In the genomic region with DNA sequence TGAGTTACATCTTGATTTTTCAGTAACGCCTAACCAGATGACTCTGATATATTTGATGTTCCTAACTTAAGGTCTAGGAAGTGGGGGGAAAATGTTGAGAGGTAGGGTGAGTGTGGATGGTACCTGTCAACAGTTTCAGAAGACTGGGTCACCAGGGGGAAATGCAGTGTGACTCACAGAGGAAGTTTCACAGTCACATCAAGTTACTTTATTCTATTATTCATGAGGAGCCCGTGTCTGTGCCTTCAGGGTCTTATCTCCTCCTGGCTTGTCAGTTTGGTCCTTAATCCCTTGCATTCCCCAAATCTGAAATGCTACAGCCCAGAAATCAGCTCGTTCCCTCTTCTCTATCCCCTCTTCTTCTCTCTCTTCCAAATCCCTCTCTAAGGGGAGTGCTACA, we compare ENCODE assay signal across 26 cellular contexts. TPM values are rescaled to one million over a fixed set of nuclear protein-coding genes. Genes with fewer than 3 reads are reported as not detected.
DNase-seq lines count a peak whose midpoint lies in the region; ATAC-seq and TF ChIP-seq lines count a peak whose summit lies in the region.
"Had no signal": no experiment of that assay in that cellular context is flagged by ENCODE, and none has a peak within 500 bp of the region (broad histone marks: within the 10 kb centered on the region; RNA-seq: fewer than 3 reads in every experiment).

No MANE protein-coding gene starts in this region.

- POLR2A ChIA-PET in GM10248 (lab: Yijun Ruan, JAX): no interaction called here

- H3K27me3 ChIP-seq in right atrium auricular region (no peaks in the 10 kb centered on the region), heart left ventricle (peaks cover 0 to 6% (median 0%) of the 10 kb centered on the region in 9 donors), esophagus muscularis mucosa (peaks cover 0 to 7% (median 0%) of the 10 kb centered on the region in 4 donors)

- TF ChIP-seq CTCF in right atrium auricular region (IDR thresholded peaks at IDR 0.05): no peak
- TF ChIP-seq CTCF in heart left ventricle (IDR thresholded peaks at IDR 0.05): no peak
- TF ChIP-seq CTCF in esophagus muscularis mucosa (IDR thresholded peaks at IDR 0.05): no peak
- TF ChIP-seq CTCF in GM10248 (IDR thresholded peaks at IDR 0.05; ENCODE audit: control extremely low read depth, extremely low read depth, low read depth, missing control alignments): no peak

- CTCF ChIA-PET in GM10248 (lab: Yijun Ruan, JAX): no interaction called here

- H3K9me3 ChIP-seq in right atrium auricular region (no peaks in the 10 kb centered on the region), heart left ventricle (no peaks in the 10 kb centered on the region), SK-N-MC (ENCODE audit: low read depth, low read length) (no peaks in the 10 kb centered on the region), esophagus muscularis mucosa (no peaks in the 10 kb centered on the region)
- H3K9me3 ChIP-seq: A549, Caco-2, HAP-1, SK-N-SH had no signal

- ATAC-seq in heart left ventricle: no peak
- ATAC-seq in HG02852 (IDR thresholded peaks at IDR 0.05; ENCODE audit: unreplicated experiment): no peak
- ATAC-seq: A549; CD8-positive, alpha-beta T cell had no signal

- no peak overlapping the region for H3K27ac ChIP-seq in right atrium auricular region
- H3K27ac ChIP-seq in heart left ventricle: no peak overlapping the region
- peak overlapping the region; percentile 99 for H3K27ac ChIP-seq in SK-N-MC
- H3K27ac ChIP-seq in esophagus muscularis mucosa (replicated peaks in 1 of 4): no peak overlapping the region
- H3K27ac ChIP-seq: A549 had no signal

- DNase-seq in right atrium auricular region (ENCODE audit: low spot score) (peak; percentile 36), heart left ventricle (no peak), SK-N-MC (ENCODE audit: low read depth, low spot score) (peak; percentile 62), esophagus muscularis mucosa (ENCODE audit: extremely low spot score) (peak; percentile 39), GM10248 (ENCODE audit: extremely low spot score) (no peak), DMS153 (lab: John Stamatoyannopoulos, UW) (no peak)
- DNase-seq: C1 segment of cervical spinal cord; Caco-2; CD8-positive, alpha-beta T cell; DMS79; EL; GDM1; GOT3; NCI-H1092 treated with DMSO at 0.1 percent for 48 hours; NCI-H1436 treated with DMSO at 0.1 percent for 48 hours; NCI-H187 treated with DMSO at 0.1 percent for 48 hours; NCI-H2171 treated with DMSO at 0.1 percent for 48 hours; NCI-H345; NCI-H510A treated with DMSO at 0.1 percent for 48 hours; NCI-H748 treated with DMSO at 0.1 percent for 48 hours; SIG-M5; SK-N-SH had no signal

- H3K4me1 ChIP-seq in right atrium auricular region (peaks cover 0 to 8% of the 10 kb centered on the region in 2 donors), heart left ventricle (peaks cover 0 to 34% (median 10%) of the 10 kb centered on the region in 12 donors), esophagus muscularis mucosa (peaks cover 8 to 11% (median 10%) of the 10 kb centered on the region in 4 donors)
- H3K4me1 ChIP-seq: A549, HAP-1 had no signal

- H3K4me3 ChIP-seq in right atrium auricular region: no peak overlapping the region
- H3K4me3 ChIP-seq in heart left ventricle: no peak overlapping the region
- H3K4me3 ChIP-seq in SK-N-MC: no peak overlapping the region
- H3K4me3 ChIP-seq in esophagus muscularis mucosa: no peak overlapping the region
- H3K4me3 ChIP-seq: A549, HAP-1 had no signal

- 45 to 58% (median 52%) methylated on average over 3 of the region's 3 CpGs for WGBS in heart left ventricle, 4 donors
- 40% methylated on average over 3 of the region's 3 CpGs for WGBS in esophagus muscularis mucosa

- H3K36me3 ChIP-seq in right atrium auricular region (no peaks in the 10 kb centered on the region), heart left ventricle (no peaks in the 10 kb centered on the region), SK-N-MC (ENCODE audit: insufficient read depth, low read length) (no peaks in the 10 kb centered on the region), esophagus muscularis mucosa (no peaks in the 10 kb centered on the region)
- H3K36me3 ChIP-seq: HAP-1 had no signal

- no peak for TF ChIP-seq EP300 in esophagus muscularis mucosa (IDR thresholded peaks at IDR 0.05)

- no peak overlapping the region for H3K9ac ChIP-seq in SK-N-MC (ENCODE audit: insufficient read length)
- H3K9ac ChIP-seq: SK-N-SH had no signal

- TF ChIP-seq POLR2A in heart left ventricle (IDR thresholded peaks at IDR 0.05) (no peak), esophagus muscularis mucosa (IDR thresholded peaks at IDR 0.05; ENCODE audit: low read depth) (no peak)

- intact Hi-C loops in heart left ventricle (cut with DNase I) (no loop called here), esophagus muscularis mucosa (cut with DNase I) (no loop called here)

RNA-seq across cellular contexts. Expression of a gene that starts 4.7 kb away (rescaled TPM):
- total RNA-seq in right atrium auricular region: 1 to 10 TPM; 1.4 to 3.3 TPM
- 1 to 10 TPM; 1.3 to 9.5 (median 2.4) TPM for total RNA-seq in heart left ventricle
- polyA plus RNA-seq in heart left ventricle: 1 to 10 TPM; 1.3 to 1.4 TPM
- 1 to 10 TPM; 6.0 to 9.6 (median 6.8) TPM for total RNA-seq in esophagus muscularis mucosa
- total RNA-seq: CD8-positive, alpha-beta T cell had no signal
- polyA plus RNA-seq: IgD-negative memory B cell, SK-N-SH had no signal

RNA-seq across cellular contexts. Expression of a gene that starts 21.5 kb away (rescaled TPM):
- total RNA-seq in right atrium auricular region (1 to 10 TPM; 2.9 to 4.8 TPM), heart left ventricle (1 to 10 TPM in 8 of 9 donors, under 1 TPM in 1; 0.93 to 3.9 (median 1.6) TPM), esophagus muscularis mucosa (1 to 10 TPM; 2.2 to 6.7 (median 2.7) TPM)
- 1 to 10 TPM in 1 of 2 donors, under 1 TPM in 1; 0.64 to 1.3 TPM for polyA plus RNA-seq in heart left ventricle

Comparison
In these comparisons a context has a peak if more than half of its experiments do, and no peak if none do; other contexts are left out.
1. DNase-seq: peak in right atrium auricular region (single experiment), SK-N-MC (single experiment) and esophagus muscularis mucosa (single experiment); none in heart left ventricle (0 of 5), GM10248 (single experiment) and DMS153 (single experiment).